ENCODE assay signal across 25 cellular contexts in genomic region chr13:102679449-102680132, GRCh38. TPM values are rescaled to one million over a fixed set of nuclear protein-coding genes. Genes with fewer than 3 reads are reported as not detected.
A peak's percentile ranks its signal among the peaks of the same experiment; 100 is the strongest.
DNase-seq lines count a peak whose midpoint lies in the region; ATAC-seq, FAIRE-seq and TF ChIP-seq lines count a peak whose summit lies in the region.
"Had no signal": no experiment of that assay in that cellular context is flagged by ENCODE, and none has a peak within 500 bp of the region (broad histone marks: within the 10 kb centered on the region; RNA-seq: fewer than 3 reads in every experiment).

No MANE protein-coding gene starts in this region.

- H3K4me3 ChIP-seq in GM12878 (no peak overlapping the region), lower leg skin (ENCODE audit: low read depth, poor library complexity, severe bottlenecking) (no peak overlapping the region)
- H3K4me3 ChIP-seq: body of pancreas, esophagus squamous epithelium, HAP-1, stomach had no signal

- peaks cover 6 to 24% of the 10 kb centered on the region in 2 donors for H3K36me3 Mint-ChIP-seq in activated naive CD4-positive, alpha-beta T cell treated with anti-CD3 and anti-CD28 coated beads, Interleukin-2, amount 50 U/mL, for 72 hours
- peaks cover 32% of the 10 kb centered on the region for H3K36me3 Mint-ChIP-seq in activated naive CD4-positive, alpha-beta T cell treated with anti-CD3 and anti-CD28 coated beads, Interleukin-2, amount 10 ng/mL, durations not matched to agents 7 days and 5 days
- peaks cover 18% of the 10 kb centered on the region for H3K36me3 Mint-ChIP-seq in memory B cell

- H3K4me1 Mint-ChIP-seq in activated naive CD4-positive, alpha-beta T cell treated with anti-CD3 and anti-CD28 coated beads, Interleukin-2, amount 10 ng/mL, durations not matched to agents 7 days and 5 days = peaks cover 15% of the 10 kb centered on the region
- H3K4me1 Mint-ChIP-seq in memory B cell = peaks cover 12% of the 10 kb centered on the region
- H3K4me1 Mint-ChIP-seq: WTC11 had no signal

- SMC1A ChIA-PET in GM12878 (lab: Charles Lee; ENCODE audit: uncharacterized antibody, unreplicated experiment) = interaction anchor here (0.6 to 1.0 kb wide), 2 partner anchors 24 kb away, joined by 3 read pairs; no protein-coding TSS in a partner anchor

- CTCF ChIA-PET in activated naive CD4-positive, alpha-beta T cell treated with anti-CD3 and anti-CD28 coated beads, Interleukin-2, amount 10 ng/mL, durations not matched to agents 7 days and 5 days (lab: Charles Lee) = no interaction called here
- CTCF ChIA-PET in GM12878 (lab: Yijun Ruan, JAX) = no interaction called here

- TF ChIP-seq POLR2A in GM12878 (IDR thresholded peaks at IDR 0.05; ENCODE audit: low read depth, low read length) (no peak), lower leg skin (IDR thresholded peaks at IDR 0.05) (no peak)

- no peaks in the 10 kb centered on the region for H3K27me3 Mint-ChIP-seq in activated naive CD4-positive, alpha-beta T cell treated with anti-CD3 and anti-CD28 coated beads, Interleukin-2, amount 10 ng/mL, durations not matched to agents 7 days and 5 days
- no peaks in the 10 kb centered on the region for H3K27me3 Mint-ChIP-seq in memory B cell
- H3K27me3 Mint-ChIP-seq: naive B cell, type B pancreatic cell had no signal

- POLR2A ChIA-PET in GM12878 (lab: Charles Lee) = interaction anchor here (1.0 kb wide), 2 partner anchors 41 to 167 kb away, joined by 3 read pairs; no protein-coding TSS in a partner anchor

- H3K27ac Mint-ChIP-seq in activated naive CD4-positive, alpha-beta T cell treated with anti-CD3 and anti-CD28 coated beads, Interleukin-2, amount 50 U/mL, for 72 hours = peak overlapping the region; percentile 58 to 81
- no peak overlapping the region for H3K27ac Mint-ChIP-seq in activated naive CD4-positive, alpha-beta T cell treated with anti-CD3 and anti-CD28 coated beads, Interleukin-2, amount 10 ng/mL, durations not matched to agents 7 days and 5 days
- H3K27ac Mint-ChIP-seq in memory B cell = peak overlapping the region; percentile 28
- H3K27ac Mint-ChIP-seq: activated T-helper 1 cell treated with anti-CD3 and anti-CD28 coated beads, Interleukin-12 subunit alpha, Interleukin-12 subunit beta, Interleukin-2, Interleukin-4 antibody, amounts not matched to agents 30 ng/mL and 10 ng/mL and 1 ng/mL, durations not matched to agents 14 hours and 24 hours and 36 hours; type B pancreatic cell had no signal

- H3K27ac ChIP-seq in GM12878 (ENCODE audit: control insufficient read depth, insufficient read depth) = no peak overlapping the region
- H3K27ac ChIP-seq: body of pancreas, esophagus squamous epithelium, stomach had no signal

- peak in 1 of 2 donors; percentile 46 for ATAC-seq in activated naive CD4-positive, alpha-beta T cell treated with anti-CD3 and anti-CD28 coated beads, Interleukin-2, amount 50 U/mL, for 72 hours
- ATAC-seq in GM12878 = peak; percentile 15; the same call in 1 of the 3 replicates
- ATAC-seq in memory B cell (ENCODE audit: low read depth) = no peak
- ATAC-seq: body of pancreas, right cardiac atrium, WTC11 had no signal

- H3K4me1 ChIP-seq in GM12878 (ENCODE audit: control insufficient read depth, insufficient read depth, low read length) = no peaks in the 10 kb centered on the region
- H3K4me1 ChIP-seq: body of pancreas, esophagus squamous epithelium, stomach had no signal

- TF ChIP-seq CTCF in GM12878 (IDR thresholded peaks at IDR 0.05 in 2 of 3, conservative IDR thresholded peaks at IDR 0.05 in 1 of 3; ENCODE audit: control insufficient read depth in 2 of 3, extremely low read depth in 1 of 3, insufficient read depth in 1 of 3, low read depth in 3 of 3, low read length in 3 of 3) (no peak), lower leg skin (IDR thresholded peaks at IDR 0.05) (no peak)

- H3K36me3 ChIP-seq in GM12878 (ENCODE audit: control insufficient read depth in 2 of 2, insufficient read depth in 2 of 2, low read length in 1 of 2) = peaks cover 0 to 22% of the 10 kb centered on the region in 2 experiments; a peak in 3 of 4 replicates

- FAIRE-seq in GM12878 (lab: Jason Lieb, UNC) = no peak
- FAIRE-seq: keratinocyte had no signal

- H3K79me2 ChIP-seq in GM12878 (ENCODE audit: control insufficient read depth, insufficient read depth, low read length) = no peaks in the 10 kb centered on the region

- no peaks in the 10 kb centered on the region for H4K20me1 ChIP-seq in GM12878 (ENCODE audit: control insufficient read depth, insufficient read depth)

- no peak for TF ChIP-seq EP300 in GM12878 (IDR thresholded peaks at IDR 0.05; ENCODE audit: borderline replicate concordance in 1 of 2, control insufficient read depth in 1 of 2, low read depth in 2 of 2, low read length in 2 of 2)

- in situ Hi-C loops in GM12878 (cut with MboI) = no loop called here

- RAD21 ChIA-PET in GM12878 (lab: Charles Lee; ENCODE audit: unreplicated experiment) = no interaction called here

- H3K4me2 ChIP-seq in GM12878 (ENCODE audit: control insufficient read depth, insufficient read depth) = no peak overlapping the region

- intact Hi-C loops in GM12878 (cut with micrococcal nuclease; ENCODE audit: unreplicated experiment) (no loop called here), lower leg skin (cut with DNase I; ENCODE audit: low total_unique reads) (no loop called here)

- H3K4me3 Mint-ChIP-seq in activated naive CD4-positive, alpha-beta T cell treated with anti-CD3 and anti-CD28 coated beads, Interleukin-2, amount 10 ng/mL, durations not matched to agents 7 days and 5 days = no peak overlapping the region
- no peak overlapping the region for H3K4me3 Mint-ChIP-seq in memory B cell
- H3K4me3 Mint-ChIP-seq: activated T-helper 1 cell treated with anti-CD3 and anti-CD28 coated beads, Interleukin-12 subunit alpha, Interleukin-12 subunit beta, Interleukin-2, Interleukin-4 antibody, amounts not matched to agents 30 ng/mL and 10 ng/mL and 1 ng/mL, durations not matched to agents 14 hours and 24 hours and 36 hours; naive B cell; type B pancreatic cell; WTC11 had no signal

- no peaks in the 10 kb centered on the region for H3K9me3 ChIP-seq in GM12878 (replicated peaks; ENCODE audit: control insufficient read depth, insufficient read depth, low read length)
- H3K9me3 ChIP-seq: body of pancreas, esophagus squamous epithelium, HAP-1, stomach had no signal

- WGBS in GM12878 (ENCODE audit: insufficient coverage, insufficient replicate concordance, low lambda C conversion rate, missing lambda C conversion rate) = 81% methylated on average over 3 of the region's 3 CpGs
- 83 to 90% methylated on average over 3 of the region's 3 CpGs for WGBS in lower leg skin, 2 donors

- no peak overlapping the region for H3K9ac ChIP-seq in GM12878 (ENCODE audit: control insufficient read depth, insufficient read depth, low read length)

- BruUV-seq in GM12878 (replicated peaks; lab: Mats Ljungman, UMichigan) = no TSS peak

- H2AFZ ChIP-seq in GM12878 (ENCODE audit: control insufficient read depth, low read depth, low read length) = no peak overlapping the region

- TF ChIP-seq RAD21 in GM12878 (IDR thresholded peaks at IDR 0.05; ENCODE audit: insufficient read depth, low read depth, low read length) = no peak

- DNase-seq in activated naive CD4-positive, alpha-beta T cell treated with anti-CD3 and anti-CD28 coated beads, Interleukin-2, amount 50 U/mL, for 72 hours (ENCODE audit: low spot score in 2 of 2) = no peak
- no peak for DNase-seq in activated naive CD4-positive, alpha-beta T cell treated with anti-CD3 and anti-CD28 coated beads, Interleukin-2, amount 10 ng/mL, durations not matched to agents 7 days and 5 days
- DNase-seq in GM12878 (ENCODE audit: low read depth, low spot score) (no peak), memory B cell (ENCODE audit: low spot score in 2 of 2) (no peak), NCI-H1417 (lab: John Stamatoyannopoulos, UW) (no peak), lower leg skin (ENCODE audit: low spot score in 2 of 2) (no peak), NCI-H345 treated with DMSO at 0.1 percent for 48 hours (lab: John Stamatoyannopoulos, UW; ENCODE audit: unreplicated experiment) (no peak)
- no peak for DNase-seq in stimulated activated CD4-positive, alpha-beta T cell treated with anti-CD3 and anti-CD28 coated beads, Interleukin-4, amount 100 ng/mL, for 1 hour
- DNase-seq: body of pancreas; esophagus squamous epithelium; mesendoderm; MM.1S; naive B cell; NCI-H748 treated with DMSO at 0.1 percent for 48 hours; right cardiac atrium; stimulated activated CD4-positive, alpha-beta T cell treated with anti-CD3 and anti-CD28 coated beads, Interleukin-12 subunit alpha, Interleukin-12 subunit beta, amount 100 ng/mL, for 4 hours; stomach; T-helper 9 cell had no signal

- H3K27me3 ChIP-seq in GM12878 (replicated peaks in 1 of 2; ENCODE audit: control insufficient read depth in 2 of 2, insufficient read depth in 2 of 2, low read length in 1 of 2) = no peaks in the 10 kb centered on the region
- H3K27me3 ChIP-seq: body of pancreas, esophagus squamous epithelium, stomach had no signal

- no peaks in the 10 kb centered on the region for H3K9me3 Mint-ChIP-seq in activated naive CD4-positive, alpha-beta T cell treated with anti-CD3 and anti-CD28 coated beads, Interleukin-2, amount 50 U/mL, for 72 hours
- H3K9me3 Mint-ChIP-seq in activated naive CD4-positive, alpha-beta T cell treated with anti-CD3 and anti-CD28 coated beads, Interleukin-2, amount 10 ng/mL, durations not matched to agents 7 days and 5 days = no peaks in the 10 kb centered on the region
- peaks cover 1% of the 10 kb centered on the region for H3K9me3 Mint-ChIP-seq in memory B cell
- H3K9me3 Mint-ChIP-seq: activated T-helper 1 cell treated with anti-CD3 and anti-CD28 coated beads, Interleukin-12 subunit alpha, Interleukin-12 subunit beta, Interleukin-2, Interleukin-4 antibody, amounts not matched to agents 30 ng/mL and 10 ng/mL and 1 ng/mL, durations not matched to agents 14 hours and 24 hours and 36 hours; type B pancreatic cell; WTC11 had no signal

RNA-seq across cellular contexts. Expression of gene METTL21C, which starts 15.3 kb away (rescaled TPM):
- not detected for total RNA-seq in activated naive CD4-positive, alpha-beta T cell treated with anti-CD3 and anti-CD28 coated beads, Interleukin-2, amount 50 U/mL, for 72 hours
- total RNA-seq in GM12878 (2013; cell fraction: nucleolus; rRNA removed) = not detected in 2 replicates
- total RNA-seq in GM12878 (2014; rRNA removed) (not detected in 2 replicates), GM12878 (2014; rRNA removed; fragmentation: Illumina TruSeq; extraction: Trizol) (0.13 TPM in 1 of 2 replicates, not detected in the other), GM12878 (2021) (not detected in 2 replicates), lower leg skin (not detected)
- polyA plus RNA-seq in GM12878 (2011; ENCODE audit: low read depth) = not detected
- polyA plus RNA-seq in GM12878 (2011; rRNA removed) (not detected in 2 replicates), GM12878 (2014; fragmentation: Illumina TruSeq; extraction: Trizol) (not detected in 2 replicates), GM12878 (2014; fragmentation: Nextera tagmentation; extraction: Ambion mirVana) (not detected), GM12878 (2014; rRNA removed) (not detected in 2 replicates), GM12878 (2016; fragmentation: Nextera tagmentation; extraction: Ambion mirVana) (not detected)
- polyA plus RNA-seq in GM12878 (2011; cell fraction: cytosol; rRNA removed) = not detected in 2 replicates
- polyA plus RNA-seq in GM12878 (2011; cell fraction: nucleus; rRNA removed) = not detected in 2 replicates
- not detected in 2 replicates for polyA plus RNA-seq in GM12878 (2012)
- not detected in 2 replicates for polyA minus RNA-seq in GM12878 (2011; rRNA and poly(A)+ RNA removed)
- polyA minus RNA-seq in GM12878 (2011; cell fraction: cytosol; rRNA and poly(A)+ RNA removed) = not detected in 2 replicates
- polyA minus RNA-seq in GM12878 (2011; cell fraction: nucleus; rRNA and poly(A)+ RNA removed) = not detected in 2 replicates
- total RNA-seq: activated CD8-positive, alpha-beta memory T cell treated with anti-CD3 and anti-CD28 coated beads for 36 hours; activated T-helper 1 cell treated with anti-CD3 and anti-CD28 coated beads, Interleukin-12 subunit alpha, Interleukin-12 subunit beta, Interleukin-2, Interleukin-4 antibody, amounts not matched to agents 30 ng/mL and 10 ng/mL and 1 ng/mL, durations not matched to agents 14 hours and 24 hours and 36 hours; body of pancreas; esophagus squamous epithelium; osteocyte; right cardiac atrium; stomach; WTC11 had no signal
- polyA plus RNA-seq: keratinocyte, right cardiac atrium, stomach had no signal
